2 cellular contexts compared by ENCODE assay signal in the genomic region with DNA sequence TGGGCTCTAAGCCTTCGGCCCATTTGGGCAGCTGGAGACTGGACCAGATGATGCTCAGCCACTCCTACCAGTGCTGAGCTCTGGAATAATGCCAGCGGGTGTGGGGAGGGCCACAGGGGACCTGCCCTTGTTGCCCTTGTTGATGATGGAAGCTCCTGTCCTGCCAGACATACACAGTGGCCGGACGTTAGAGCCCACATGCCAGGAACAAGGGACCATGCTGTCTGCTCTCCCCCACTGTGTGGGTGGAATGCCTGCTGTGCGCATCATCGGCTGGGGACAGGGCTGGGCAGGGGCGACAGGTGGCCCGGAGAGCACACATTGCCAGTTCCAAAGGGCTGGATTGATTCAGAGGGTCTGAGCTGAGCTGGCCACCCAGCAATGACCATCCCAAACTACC.
TF ChIP-seq lines count a peak whose summit lies in the region.

No MANE protein-coding gene starts in this region.

TF ChIP-seq in K562, 482 proteins besides CTCF, POLR2A, EP300 and RAD21:
- TF ChIP-seq, protein P1, sequence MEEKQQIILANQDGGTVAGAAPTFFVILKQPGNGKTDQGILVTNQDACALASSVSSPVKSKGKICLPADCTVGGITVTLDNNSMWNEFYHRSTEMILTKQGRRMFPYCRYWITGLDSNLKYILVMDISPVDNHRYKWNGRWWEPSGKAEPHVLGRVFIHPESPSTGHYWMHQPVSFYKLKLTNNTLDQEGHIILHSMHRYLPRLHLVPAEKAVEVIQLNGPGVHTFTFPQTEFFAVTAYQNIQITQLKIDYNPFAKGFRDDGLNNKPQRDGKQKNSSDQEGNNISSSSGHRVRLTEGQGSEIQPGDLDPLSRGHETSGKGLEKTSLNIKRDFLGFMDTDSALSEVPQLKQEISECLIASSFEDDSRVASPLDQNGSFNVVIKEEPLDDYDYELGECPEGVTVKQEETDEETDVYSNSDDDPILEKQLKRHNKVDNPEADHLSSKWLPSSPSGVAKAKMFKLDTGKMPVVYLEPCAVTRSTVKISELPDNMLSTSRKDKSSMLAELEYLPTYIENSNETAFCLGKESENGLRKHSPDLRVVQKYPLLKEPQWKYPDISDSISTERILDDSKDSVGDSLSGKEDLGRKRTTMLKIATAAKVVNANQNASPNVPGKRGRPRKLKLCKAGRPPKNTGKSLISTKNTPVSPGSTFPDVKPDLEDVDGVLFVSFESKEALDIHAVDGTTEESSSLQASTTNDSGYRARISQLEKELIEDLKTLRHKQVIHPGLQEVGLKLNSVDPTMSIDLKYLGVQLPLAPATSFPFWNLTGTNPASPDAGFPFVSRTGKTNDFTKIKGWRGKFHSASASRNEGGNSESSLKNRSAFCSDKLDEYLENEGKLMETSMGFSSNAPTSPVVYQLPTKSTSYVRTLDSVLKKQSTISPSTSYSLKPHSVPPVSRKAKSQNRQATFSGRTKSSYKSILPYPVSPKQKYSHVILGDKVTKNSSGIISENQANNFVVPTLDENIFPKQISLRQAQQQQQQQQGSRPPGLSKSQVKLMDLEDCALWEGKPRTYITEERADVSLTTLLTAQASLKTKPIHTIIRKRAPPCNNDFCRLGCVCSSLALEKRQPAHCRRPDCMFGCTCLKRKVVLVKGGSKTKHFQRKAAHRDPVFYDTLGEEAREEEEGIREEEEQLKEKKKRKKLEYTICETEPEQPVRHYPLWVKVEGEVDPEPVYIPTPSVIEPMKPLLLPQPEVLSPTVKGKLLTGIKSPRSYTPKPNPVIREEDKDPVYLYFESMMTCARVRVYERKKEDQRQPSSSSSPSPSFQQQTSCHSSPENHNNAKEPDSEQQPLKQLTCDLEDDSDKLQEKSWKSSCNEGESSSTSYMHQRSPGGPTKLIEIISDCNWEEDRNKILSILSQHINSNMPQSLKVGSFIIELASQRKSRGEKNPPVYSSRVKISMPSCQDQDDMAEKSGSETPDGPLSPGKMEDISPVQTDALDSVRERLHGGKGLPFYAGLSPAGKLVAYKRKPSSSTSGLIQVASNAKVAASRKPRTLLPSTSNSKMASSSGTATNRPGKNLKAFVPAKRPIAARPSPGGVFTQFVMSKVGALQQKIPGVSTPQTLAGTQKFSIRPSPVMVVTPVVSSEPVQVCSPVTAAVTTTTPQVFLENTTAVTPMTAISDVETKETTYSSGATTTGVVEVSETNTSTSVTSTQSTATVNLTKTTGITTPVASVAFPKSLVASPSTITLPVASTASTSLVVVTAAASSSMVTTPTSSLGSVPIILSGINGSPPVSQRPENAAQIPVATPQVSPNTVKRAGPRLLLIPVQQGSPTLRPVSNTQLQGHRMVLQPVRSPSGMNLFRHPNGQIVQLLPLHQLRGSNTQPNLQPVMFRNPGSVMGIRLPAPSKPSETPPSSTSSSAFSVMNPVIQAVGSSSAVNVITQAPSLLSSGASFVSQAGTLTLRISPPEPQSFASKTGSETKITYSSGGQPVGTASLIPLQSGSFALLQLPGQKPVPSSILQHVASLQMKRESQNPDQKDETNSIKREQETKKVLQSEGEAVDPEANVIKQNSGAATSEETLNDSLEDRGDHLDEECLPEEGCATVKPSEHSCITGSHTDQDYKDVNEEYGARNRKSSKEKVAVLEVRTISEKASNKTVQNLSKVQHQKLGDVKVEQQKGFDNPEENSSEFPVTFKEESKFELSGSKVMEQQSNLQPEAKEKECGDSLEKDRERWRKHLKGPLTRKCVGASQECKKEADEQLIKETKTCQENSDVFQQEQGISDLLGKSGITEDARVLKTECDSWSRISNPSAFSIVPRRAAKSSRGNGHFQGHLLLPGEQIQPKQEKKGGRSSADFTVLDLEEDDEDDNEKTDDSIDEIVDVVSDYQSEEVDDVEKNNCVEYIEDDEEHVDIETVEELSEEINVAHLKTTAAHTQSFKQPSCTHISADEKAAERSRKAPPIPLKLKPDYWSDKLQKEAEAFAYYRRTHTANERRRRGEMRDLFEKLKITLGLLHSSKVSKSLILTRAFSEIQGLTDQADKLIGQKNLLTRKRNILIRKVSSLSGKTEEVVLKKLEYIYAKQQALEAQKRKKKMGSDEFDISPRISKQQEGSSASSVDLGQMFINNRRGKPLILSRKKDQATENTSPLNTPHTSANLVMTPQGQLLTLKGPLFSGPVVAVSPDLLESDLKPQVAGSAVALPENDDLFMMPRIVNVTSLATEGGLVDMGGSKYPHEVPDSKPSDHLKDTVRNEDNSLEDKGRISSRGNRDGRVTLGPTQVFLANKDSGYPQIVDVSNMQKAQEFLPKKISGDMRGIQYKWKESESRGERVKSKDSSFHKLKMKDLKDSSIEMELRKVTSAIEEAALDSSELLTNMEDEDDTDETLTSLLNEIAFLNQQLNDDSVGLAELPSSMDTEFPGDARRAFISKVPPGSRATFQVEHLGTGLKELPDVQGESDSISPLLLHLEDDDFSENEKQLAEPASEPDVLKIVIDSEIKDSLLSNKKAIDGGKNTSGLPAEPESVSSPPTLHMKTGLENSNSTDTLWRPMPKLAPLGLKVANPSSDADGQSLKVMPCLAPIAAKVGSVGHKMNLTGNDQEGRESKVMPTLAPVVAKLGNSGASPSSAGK (IDR thresholded peaks at IDR 0.05) = no peak
- TF ChIP-seq, protein P2, sequence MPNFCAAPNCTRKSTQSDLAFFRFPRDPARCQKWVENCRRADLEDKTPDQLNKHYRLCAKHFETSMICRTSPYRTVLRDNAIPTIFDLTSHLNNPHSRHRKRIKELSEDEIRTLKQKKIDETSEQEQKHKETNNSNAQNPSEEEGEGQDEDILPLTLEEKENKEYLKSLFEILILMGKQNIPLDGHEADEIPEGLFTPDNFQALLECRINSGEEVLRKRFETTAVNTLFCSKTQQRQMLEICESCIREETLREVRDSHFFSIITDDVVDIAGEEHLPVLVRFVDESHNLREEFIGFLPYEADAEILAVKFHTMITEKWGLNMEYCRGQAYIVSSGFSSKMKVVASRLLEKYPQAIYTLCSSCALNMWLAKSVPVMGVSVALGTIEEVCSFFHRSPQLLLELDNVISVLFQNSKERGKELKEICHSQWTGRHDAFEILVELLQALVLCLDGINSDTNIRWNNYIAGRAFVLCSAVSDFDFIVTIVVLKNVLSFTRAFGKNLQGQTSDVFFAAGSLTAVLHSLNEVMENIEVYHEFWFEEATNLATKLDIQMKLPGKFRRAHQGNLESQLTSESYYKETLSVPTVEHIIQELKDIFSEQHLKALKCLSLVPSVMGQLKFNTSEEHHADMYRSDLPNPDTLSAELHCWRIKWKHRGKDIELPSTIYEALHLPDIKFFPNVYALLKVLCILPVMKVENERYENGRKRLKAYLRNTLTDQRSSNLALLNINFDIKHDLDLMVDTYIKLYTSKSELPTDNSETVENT (CRISPR knock-in tag; IDR thresholded peaks at IDR 0.05) = no peak
- TF ChIP-seq RNF2 (IDR thresholded peaks at IDR 0.05) = no peak
- TF ChIP-seq DMBX1 (CRISPR knock-in tag; IDR thresholded peaks at IDR 0.05; ENCODE audit: borderline replicate concordance) = no peak
- TF ChIP-seq GATA2 (CRISPR knock-in tag; IDR thresholded peaks at IDR 0.05) = no peak
- TF ChIP-seq NR2F6 (CRISPR knock-in tag; IDR thresholded peaks at IDR 0.05) = no peak
- TF ChIP-seq NFIC (IDR thresholded peaks at IDR 0.05) = peak; percentile 23; the same call in 1 of the 2 replicates
- no peak for TF ChIP-seq LCOR (CRISPR knock-in tag; IDR thresholded peaks at IDR 0.05)
- no peak for TF ChIP-seq HIVEP1 (CRISPR knock-in tag; IDR thresholded peaks at IDR 0.05)

TF ChIP-seq in neural cell, 6 proteins besides CTCF, POLR2A, EP300 and RAD21:
- TF ChIP-seq POLR2AphosphoS5 (IDR thresholded peaks at IDR 0.05) (no peak), SMC3 (conservative IDR thresholded peaks at IDR 0.05; ENCODE audit: poor library complexity) (no peak), MXI1 (conservative IDR thresholded peaks at IDR 0.05; ENCODE audit: poor library complexity, severe bottlenecking) (no peak), TAF1 (IDR thresholded peaks at IDR 0.05; ENCODE audit: low read depth) (no peak), EZH2 (IDR thresholded peaks at IDR 0.05; ENCODE audit: borderline replicate concordance, insufficient read depth, low read length, poor library complexity, severe bottlenecking) (no peak)
- TF ChIP-seq, protein P3, sequence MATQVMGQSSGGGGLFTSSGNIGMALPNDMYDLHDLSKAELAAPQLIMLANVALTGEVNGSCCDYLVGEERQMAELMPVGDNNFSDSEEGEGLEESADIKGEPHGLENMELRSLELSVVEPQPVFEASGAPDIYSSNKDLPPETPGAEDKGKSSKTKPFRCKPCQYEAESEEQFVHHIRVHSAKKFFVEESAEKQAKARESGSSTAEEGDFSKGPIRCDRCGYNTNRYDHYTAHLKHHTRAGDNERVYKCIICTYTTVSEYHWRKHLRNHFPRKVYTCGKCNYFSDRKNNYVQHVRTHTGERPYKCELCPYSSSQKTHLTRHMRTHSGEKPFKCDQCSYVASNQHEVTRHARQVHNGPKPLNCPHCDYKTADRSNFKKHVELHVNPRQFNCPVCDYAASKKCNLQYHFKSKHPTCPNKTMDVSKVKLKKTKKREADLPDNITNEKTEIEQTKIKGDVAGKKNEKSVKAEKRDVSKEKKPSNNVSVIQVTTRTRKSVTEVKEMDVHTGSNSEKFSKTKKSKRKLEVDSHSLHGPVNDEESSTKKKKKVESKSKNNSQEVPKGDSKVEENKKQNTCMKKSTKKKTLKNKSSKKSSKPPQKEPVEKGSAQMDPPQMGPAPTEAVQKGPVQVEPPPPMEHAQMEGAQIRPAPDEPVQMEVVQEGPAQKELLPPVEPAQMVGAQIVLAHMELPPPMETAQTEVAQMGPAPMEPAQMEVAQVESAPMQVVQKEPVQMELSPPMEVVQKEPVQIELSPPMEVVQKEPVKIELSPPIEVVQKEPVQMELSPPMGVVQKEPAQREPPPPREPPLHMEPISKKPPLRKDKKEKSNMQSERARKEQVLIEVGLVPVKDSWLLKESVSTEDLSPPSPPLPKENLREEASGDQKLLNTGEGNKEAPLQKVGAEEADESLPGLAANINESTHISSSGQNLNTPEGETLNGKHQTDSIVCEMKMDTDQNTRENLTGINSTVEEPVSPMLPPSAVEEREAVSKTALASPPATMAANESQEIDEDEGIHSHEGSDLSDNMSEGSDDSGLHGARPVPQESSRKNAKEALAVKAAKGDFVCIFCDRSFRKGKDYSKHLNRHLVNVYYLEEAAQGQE (IDR thresholded peaks at IDR 0.05; ENCODE audit: borderline replicate concordance) = no peak
